In the genomic region with DNA sequence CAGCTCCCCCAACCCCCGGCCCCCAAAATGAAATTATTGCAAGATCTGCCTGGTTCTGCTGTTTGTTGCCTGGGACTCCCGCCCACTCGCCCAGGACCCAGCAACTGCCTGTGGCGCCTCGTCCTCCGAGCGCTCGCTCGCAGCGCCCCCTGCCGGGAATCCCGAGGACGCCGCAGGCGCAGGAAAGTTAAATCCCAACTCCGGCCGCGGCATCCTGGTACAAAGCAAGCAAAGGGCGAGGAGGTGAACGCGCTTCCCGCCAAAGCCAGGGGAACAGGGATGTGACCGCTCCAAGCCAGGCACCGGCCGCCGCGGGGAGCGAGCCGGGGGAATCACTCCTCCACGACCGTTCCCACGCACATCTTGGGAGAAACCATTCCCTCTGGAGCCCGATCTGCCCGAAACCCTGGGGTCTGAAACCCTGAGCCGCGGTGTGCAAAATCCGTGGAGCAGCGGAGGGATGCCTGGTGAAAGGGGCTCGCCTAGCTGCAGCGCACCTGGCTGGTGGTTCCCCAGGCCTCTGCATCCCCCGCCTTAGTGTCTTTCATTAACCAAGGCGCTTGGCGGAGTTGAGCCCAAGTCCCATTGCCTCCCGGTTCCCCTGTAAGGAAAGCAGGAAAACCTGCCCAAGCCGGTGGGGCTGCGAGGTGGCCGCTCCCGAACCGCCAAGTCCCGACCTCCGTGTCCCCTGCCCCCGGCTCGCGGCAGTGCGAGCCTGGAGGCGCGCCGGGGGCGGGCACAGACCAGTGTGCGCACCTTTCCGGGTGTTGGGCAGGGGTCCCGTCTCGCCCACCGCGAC, we compare ENCODE assay signal across 8 cellular contexts. TPM values are rescaled to one million over a fixed set of nuclear protein-coding genes. Genes with fewer than 3 reads are reported as not detected.
DNase-seq lines count a peak whose midpoint lies in the region; ATAC-seq and TF ChIP-seq lines count a peak whose summit lies in the region.

No MANE protein-coding gene starts in this region.

- peak overlapping the region; percentile 20 for H3K4me3 Mint-ChIP-seq in activated B cell treated with CpG ODN at 0.5 μM for 24 hours
- peak overlapping the region; percentile 92 for H3K4me3 Mint-ChIP-seq in endothelial cell (ENCODE audit: unreplicated experiment)

- H2AK5ac ChIP-seq in mesenchymal stem cell (ENCODE audit: low read length, severe bottlenecking) = no peak overlapping the region

- peak; percentile 72 for ATAC-seq in GM21529 (IDR thresholded peaks at IDR 0.05; ENCODE audit: unreplicated experiment)
- no peak for ATAC-seq in activated B cell treated with CpG ODN at 0.5 μM for 24 hours (ENCODE audit: low read depth)

- CTCF ChIA-PET in activated B cell treated with CpG ODN at 0.5 μM for 24 hours (lab: Charles Lee) = no interaction called here

- H3K4me1 ChIP-seq in mesenchymal stem cell (ENCODE audit: control insufficient read depth, insufficient read depth, low read depth, low read length) = peaks cover 11% of the 10 kb centered on the region

- peaks cover 26% of the 10 kb centered on the region for H3K27me3 Mint-ChIP-seq in activated B cell treated with CpG ODN at 0.5 μM for 24 hours
- peaks cover 8% of the 10 kb centered on the region for H3K27me3 Mint-ChIP-seq in endothelial cell (ENCODE audit: unreplicated experiment)

- H3K18ac ChIP-seq in mesenchymal stem cell (ENCODE audit: low read depth in 1 of 2, low read length in 2 of 2) = peak overlapping the region; percentile 84 to 96

- peak overlapping the region in 1 of 2 experiments; percentile 82 for H2BK12ac ChIP-seq in mesenchymal stem cell (ENCODE audit: low read length in 2 of 2)

- H3K27ac ChIP-seq in mesenchymal stem cell (ENCODE audit: low read length, poor library complexity, severe bottlenecking) = peak overlapping the region; percentile 59

- peak overlapping the region; percentile 61 for H4K8ac ChIP-seq in mesenchymal stem cell (ENCODE audit: low read length)

- H2BK15ac ChIP-seq in mesenchymal stem cell (ENCODE audit: low read depth, poor library complexity, severe bottlenecking) = peak overlapping the region; percentile 85

- peak overlapping the region; percentile 71 for H4K91ac ChIP-seq in mesenchymal stem cell (ENCODE audit: low read length)

- H3K36me3 Mint-ChIP-seq in activated B cell treated with CpG ODN at 0.5 μM for 24 hours (ENCODE audit: low read depth) (no peaks in the 10 kb centered on the region), endothelial cell (ENCODE audit: low read depth, unreplicated experiment) (peaks cover 7% of the 10 kb centered on the region)

- no peak overlapping the region for H2BK120ac ChIP-seq in mesenchymal stem cell (ENCODE audit: low read depth, low read length)

- peak overlapping the region; percentile 81 to 97 for H3K23ac ChIP-seq in mesenchymal stem cell (ENCODE audit: low read length in 2 of 2)

- H3K9me3 Mint-ChIP-seq in activated B cell treated with CpG ODN at 0.5 μM for 24 hours = no peaks in the 10 kb centered on the region
- H3K9me3 Mint-ChIP-seq in endothelial cell (ENCODE audit: unreplicated experiment) = no peaks in the 10 kb centered on the region

- peak overlapping the region; percentile 9 for H2BK5ac ChIP-seq in mesenchymal stem cell (ENCODE audit: low read depth, low read length, poor library complexity, severe bottlenecking)

- peak overlapping the region; percentile 29 to 73 for H3K14ac ChIP-seq in mesenchymal stem cell (ENCODE audit: low read length in 2 of 2)

- H3K4me1 Mint-ChIP-seq in activated B cell treated with CpG ODN at 0.5 μM for 24 hours (peaks cover 13% of the 10 kb centered on the region), endothelial cell (ENCODE audit: unreplicated experiment) (peaks cover 13% of the 10 kb centered on the region)

- H3K4ac ChIP-seq in mesenchymal stem cell (ENCODE audit: low read depth in 1 of 2, low read length in 2 of 2) = peak overlapping the region; percentile 40 to 84

- peaks cover 2 to 11% of the 10 kb centered on the region in 2 experiments for H3K36me3 ChIP-seq in mesenchymal stem cell (ENCODE audit: control insufficient read depth in 1 of 2, insufficient read depth in 2 of 2, low read depth in 1 of 2, low read length in 2 of 2)

- intact Hi-C loops in activated B cell treated with CpG ODN at 0.5 μM for 24 hours (cut with micrococcal nuclease) = no loop called here

- H3K4me2 ChIP-seq in mesenchymal stem cell (ENCODE audit: low read length, poor library complexity, severe bottlenecking) = peak overlapping the region; percentile 99

- peak overlapping the region; percentile 93 for H3K9ac ChIP-seq in mesenchymal stem cell (ENCODE audit: low read length)

- H3K9me3 ChIP-seq in mesenchymal stem cell (ENCODE audit: control insufficient read depth, low read length) = no peaks in the 10 kb centered on the region

- no peaks in the 10 kb centered on the region for H3K27me3 ChIP-seq in mesenchymal stem cell (ENCODE audit: control insufficient read depth in 1 of 2, insufficient read depth in 1 of 2, low read length in 2 of 2)

- TF ChIP-seq CTCF in LNCaP clone FGC (IDR thresholded peaks at IDR 0.05; ENCODE audit: control insufficient read depth, extremely low read depth, insufficient read depth) = peak; percentile 95
- TF ChIP-seq CTCF in activated B cell treated with CpG ODN at 0.5 μM for 24 hours (IDR thresholded peaks at IDR 0.05) = no peak
- TF ChIP-seq CTCF in endothelial cell (IDR thresholded peaks at IDR 0.05; ENCODE audit: unreplicated experiment) = peak; percentile 90

- WGBS in mesenchymal stem cell = under 1% methylated on average over 63 of the region's 65 CpGs

- peaks cover 10% of the 10 kb centered on the region for H3K79me1 ChIP-seq in mesenchymal stem cell (replicated peaks; ENCODE audit: low read length, poor library complexity, severe bottlenecking)

- POLR2A ChIA-PET in activated B cell treated with CpG ODN at 0.5 μM for 24 hours (lab: Charles Lee) = no interaction called here

- H3K4me3 ChIP-seq in LNCaP clone FGC (ENCODE audit: low read depth, low read length) (peak overlapping the region; percentile 38), mesenchymal stem cell (ENCODE audit: insufficient read depth in 1 of 2, low read depth in 1 of 2, low read length in 2 of 2) (peak overlapping the region; percentile 80 to 89)

- no peak overlapping the region for H2AFZ ChIP-seq in mesenchymal stem cell (ENCODE audit: low read depth, low read length)

- no peak overlapping the region for H3K27ac Mint-ChIP-seq in activated B cell treated with CpG ODN at 0.5 μM for 24 hours
- no peak overlapping the region for H3K27ac Mint-ChIP-seq in endothelial cell (ENCODE audit: unreplicated experiment)

- DNase-seq in Daoy (ENCODE audit: low read depth) (peak; percentile 82), LNCaP clone FGC (ENCODE audit: low read depth) (no peak), activated B cell treated with CpG ODN at 0.5 μM for 24 hours (no peak), endothelial cell (ENCODE audit: low spot score) (peak; percentile 95), mesenchymal stem cell (peak; percentile 86)
- peak; percentile 3 for DNase-seq in stimulated activated CD8-positive, alpha-beta memory T cell treated with anti-CD3 and anti-CD28 coated beads, Interleukin-12 subunit alpha, Interleukin-12 subunit beta, amount 100 ng/mL, for 24 hours (ENCODE audit: extremely low read depth)
- no peak for DNase-seq in activated CD4-positive, CD25-positive, alpha-beta regulatory T cell (lab: John Stamatoyannopoulos, UW)

RNA-seq across cellular contexts. Expression of a gene that starts 1.2 kb away (rescaled TPM):
- 0.21 and 0.23 TPM in 2 replicates for total RNA-seq in Daoy (2014; rRNA removed; shearing (Covaris generic))
- not detected in 2 replicates for total RNA-seq in activated B cell treated with CpG ODN at 0.5 μM for 24 hours
- 31.1 TPM for total RNA-seq in endothelial cell (ENCODE audit: unreplicated experiment)
- 40.6 TPM for polyA plus RNA-seq in mesenchymal stem cell (2013, experiment 1 of 2)
- polyA plus RNA-seq in mesenchymal stem cell (2013, experiment 2 of 2) = 42.4 TPM

Comparison
In these comparisons a context has a peak if more than half of its experiments do, and no peak if none do; other contexts are left out.
1. DNase-seq: peak in Daoy (single experiment), endothelial cell (single experiment), mesenchymal stem cell (single experiment) and stimulated activated CD8-positive, alpha-beta memory T cell treated with anti-CD3 and anti-CD28 coated beads, Interleukin-12 subunit alpha, Interleukin-12 subunit beta, amount 100 ng/mL, for 24 hours (single experiment); none in LNCaP clone FGC (single experiment), activated B cell treated with CpG ODN at 0.5 μM for 24 hours (single experiment) and activated CD4-positive, CD25-positive, alpha-beta regulatory T cell (0 of 4).
2. RNA of a gene that starts 1.2 kb away (total RNA-seq): 31.1 TPM in endothelial cell (single experiment); 0.21 to 0.23 TPM in Daoy and not detected in activated B cell treated with CpG ODN at 0.5 μM for 24 hours; every median in the first group is over 10 times any median in the second.